1 cellular context compared by ENCODE assay signal in the genomic region with DNA sequence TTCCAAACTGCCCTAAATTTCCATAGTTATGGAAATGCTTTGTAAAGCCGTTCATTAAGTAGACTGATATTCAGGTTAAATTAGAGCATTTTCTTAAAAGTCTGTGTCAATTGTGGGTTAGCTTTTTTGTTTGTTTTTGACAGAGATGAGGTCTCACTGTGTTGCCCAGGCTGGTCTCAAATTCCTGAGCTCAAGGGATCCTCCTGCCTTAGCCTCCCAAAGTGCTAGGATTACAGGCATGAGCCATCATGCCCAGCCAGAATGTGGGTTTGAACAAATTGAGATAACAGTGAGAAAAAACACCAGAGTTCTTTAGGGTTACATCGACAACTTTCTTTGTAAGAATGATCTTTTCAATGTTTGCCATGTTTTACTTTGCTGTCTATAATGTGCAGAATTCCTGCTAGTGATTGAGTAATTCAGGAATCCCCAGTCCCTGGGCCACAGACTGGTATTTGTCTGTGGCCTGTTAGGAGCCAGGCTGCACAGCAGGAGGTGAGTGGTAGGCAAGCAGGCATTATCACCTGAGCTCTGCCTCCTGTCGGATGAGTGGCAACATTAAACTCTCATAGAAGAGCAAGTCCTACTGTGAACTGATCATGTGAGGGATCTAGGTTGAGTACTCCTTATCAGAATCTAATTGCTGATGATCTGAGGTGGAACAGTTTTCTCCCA.
TF ChIP-seq lines count a peak whose summit lies in the region.

No MANE protein-coding gene starts in this region.

TF ChIP-seq in IMR-90, 13 proteins besides CTCF, POLR2A, EP300 and RAD21:
- TF ChIP-seq CEBPB (IDR thresholded peaks at IDR 0.05; ENCODE audit: low read depth, low read length) (peak; percentile 59), ELK1 (IDR thresholded peaks at IDR 0.05; ENCODE audit: borderline replicate concordance, low read depth, low read length) (no peak), FOS (IDR thresholded peaks at IDR 0.05; ENCODE audit: low read depth, low read length) (no peak), CHD1 (IDR thresholded peaks at IDR 0.05; ENCODE audit: low read depth, low read length) (no peak)
- TF ChIP-seq, protein P1, sequence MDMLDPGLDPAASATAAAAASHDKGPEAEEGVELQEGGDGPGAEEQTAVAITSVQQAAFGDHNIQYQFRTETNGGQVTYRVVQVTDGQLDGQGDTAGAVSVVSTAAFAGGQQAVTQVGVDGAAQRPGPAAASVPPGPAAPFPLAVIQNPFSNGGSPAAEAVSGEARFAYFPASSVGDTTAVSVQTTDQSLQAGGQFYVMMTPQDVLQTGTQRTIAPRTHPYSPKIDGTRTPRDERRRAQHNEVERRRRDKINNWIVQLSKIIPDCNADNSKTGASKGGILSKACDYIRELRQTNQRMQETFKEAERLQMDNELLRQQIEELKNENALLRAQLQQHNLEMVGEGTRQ (IDR thresholded peaks at IDR 0.05; ENCODE audit: low read depth, low read length) = no peak
TF ChIP-seq in IMR-90: peak in this region for 1.
